In genomic region chr18:9321017-9321452, GRCh38 we compare ENCODE assay signal across 2 cellular contexts.
TF ChIP-seq lines count a peak whose summit lies in the region.

No MANE protein-coding gene starts in this region.

TF ChIP-seq in SK-N-SH, 30 proteins besides CTCF, POLR2A, EP300 and RAD21 (continued from another document):
- no peak for TF ChIP-seq PBX3 (IDR thresholded peaks at IDR 0.05)
- no peak for TF ChIP-seq EZH2phosphoT487 (IDR thresholded peaks at IDR 0.05; ENCODE audit: borderline replicate concordance, low read depth)
- no peak for TF ChIP-seq RCOR1 (IDR thresholded peaks at IDR 0.05; ENCODE audit: low read length)
- TF ChIP-seq, protein P1, sequence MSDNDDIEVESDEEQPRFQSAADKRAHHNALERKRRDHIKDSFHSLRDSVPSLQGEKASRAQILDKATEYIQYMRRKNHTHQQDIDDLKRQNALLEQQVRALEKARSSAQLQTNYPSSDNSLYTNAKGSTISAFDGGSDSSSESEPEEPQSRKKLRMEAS (IDR thresholded peaks at IDR 0.05; ENCODE audit: low read depth), result peak; percentile 77
- no peak for TF ChIP-seq USF2 (IDR thresholded peaks at IDR 0.05; ENCODE audit: borderline replicate concordance, low read depth, low read length)
- no peak for TF ChIP-seq MXI1 (IDR thresholded peaks at IDR 0.05; ENCODE audit: low read depth, low read length)
- TF ChIP-seq CHD2 (IDR thresholded peaks at IDR 0.05; ENCODE audit: low read length, partially characterized antibody), result no peak
- TF ChIP-seq FOXJ3 (CRISPR knock-in tag; IDR thresholded peaks at IDR 0.05), result no peak
- 0 out of 2 replicates have a peak, but pooled peaks have one; percentile 28 for TF ChIP-seq TCF12 (IDR thresholded peaks at IDR 0.05)
- TF ChIP-seq, protein P2, sequence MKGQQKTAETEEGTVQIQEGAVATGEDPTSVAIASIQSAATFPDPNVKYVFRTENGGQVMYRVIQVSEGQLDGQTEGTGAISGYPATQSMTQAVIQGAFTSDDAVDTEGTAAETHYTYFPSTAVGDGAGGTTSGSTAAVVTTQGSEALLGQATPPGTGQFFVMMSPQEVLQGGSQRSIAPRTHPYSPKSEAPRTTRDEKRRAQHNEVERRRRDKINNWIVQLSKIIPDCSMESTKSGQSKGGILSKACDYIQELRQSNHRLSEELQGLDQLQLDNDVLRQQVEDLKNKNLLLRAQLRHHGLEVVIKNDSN (IDR thresholded peaks at IDR 0.05; ENCODE audit: borderline replicate concordance, low read depth), result peak; percentile 50; the same call in 1 of the 2 replicates
- no peak for TF ChIP-seq YY1 (IDR thresholded peaks at IDR 0.05; ENCODE audit: low read depth)
- no peak for TF ChIP-seq SIN3A (IDR thresholded peaks at IDR 0.05; ENCODE audit: borderline replicate concordance, low read depth, low read length)
- no peak for TF ChIP-seq TEAD4 (IDR thresholded peaks at IDR 0.05; ENCODE audit: borderline replicate concordance, insufficient read depth)
- TF ChIP-seq FOSL2 (IDR thresholded peaks at IDR 0.05; ENCODE audit: borderline replicate concordance, low read depth), result no peak
- TF ChIP-seq RFX5 (IDR thresholded peaks at IDR 0.05; ENCODE audit: low read length), result no peak
- no peak for TF ChIP-seq JUND (IDR thresholded peaks at IDR 0.05)
- no peak for TF ChIP-seq IRF3 (IDR thresholded peaks at IDR 0.05; ENCODE audit: low read depth, low read length)

TF ChIP-seq in GM23338, 12 proteins besides CTCF, POLR2A, EP300 and RAD21 (continued from another document):
- TF ChIP-seq ZNF462 (CRISPR knock-in tag; IDR thresholded peaks at IDR 0.05) (no peak), ETS1 (IDR thresholded peaks at IDR 0.05) (no peak), POLR2AphosphoS5 (IDR thresholded peaks at IDR 0.05; ENCODE audit: low read depth) (no peak), STAT1 (IDR thresholded peaks at IDR 0.05; ENCODE audit: unreplicated experiment) (no peak), CREB1 (CRISPR knock-in tag; IDR thresholded peaks at IDR 0.05; ENCODE audit: low read depth) (no peak), EZH2 (IDR thresholded peaks at IDR 0.05; ENCODE audit: low read depth, unreplicated experiment) (no peak), JUNB (IDR thresholded peaks at IDR 0.05; ENCODE audit: unreplicated experiment) (no peak), ZNF331 (CRISPR knock-in tag; IDR thresholded peaks at IDR 0.05; ENCODE audit: low read depth) (no peak), NANOG (IDR thresholded peaks at IDR 0.05; ENCODE audit: borderline replicate concordance) (no peak), EZH2phosphoT487 (IDR thresholded peaks at IDR 0.05; ENCODE audit: unreplicated experiment) (no peak)
